In the genomic region with DNA sequence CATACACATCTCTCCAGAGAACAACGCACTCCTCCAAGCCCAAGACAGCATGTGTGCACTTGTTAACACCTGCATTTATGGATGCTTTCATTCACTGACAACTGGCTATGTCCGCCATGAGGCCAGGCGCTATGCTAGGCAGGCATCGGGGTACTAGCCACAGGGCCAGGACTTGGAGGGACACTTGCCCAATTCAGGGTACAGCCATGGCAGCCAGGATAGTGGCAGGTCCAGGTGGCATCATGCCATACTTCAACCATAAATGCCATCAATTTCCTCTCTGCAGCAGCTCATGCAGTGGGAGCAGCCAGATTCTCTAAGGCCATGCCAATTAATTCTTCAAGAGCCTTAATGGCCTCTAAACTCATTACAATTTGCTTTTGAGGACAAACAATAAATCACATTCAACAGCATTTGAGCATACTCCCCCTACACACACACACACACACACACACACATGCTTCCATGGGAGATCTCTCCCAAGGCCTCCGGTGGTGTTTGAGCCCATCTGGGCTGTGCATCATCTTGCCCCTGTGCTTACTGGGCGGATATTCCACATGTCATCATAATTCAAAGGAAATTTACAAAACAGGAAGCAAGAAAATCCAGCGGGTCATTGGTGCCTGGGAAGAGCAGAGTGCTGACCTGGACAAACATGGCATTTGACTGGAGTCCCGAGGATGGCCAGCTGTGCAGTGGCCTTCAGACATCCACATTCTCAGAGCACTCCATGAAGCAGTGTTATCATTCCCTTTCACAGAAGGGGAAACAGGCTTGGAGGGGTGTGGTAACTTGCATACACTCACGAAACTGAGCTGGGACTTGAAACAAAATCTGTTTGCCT, we compare ENCODE assay signal across 9 cellular contexts.
DNase-seq lines count a peak whose midpoint lies in the region; ATAC-seq, FAIRE-seq and TF ChIP-seq lines count a peak whose summit lies in the region.
"Had no signal": no experiment of that assay in that cellular context is flagged by ENCODE, and none has a peak within 500 bp of the region (broad histone marks: within the 10 kb centered on the region; RNA-seq: fewer than 3 reads in every experiment).

No MANE protein-coding gene starts in this region.

- H3K4me1 ChIP-seq in heart right ventricle (peaks cover 60 to 95% (median 91%) of the 10 kb centered on the region in 9 donors), HepG2 (ENCODE audit: insufficient read depth, low read length) (peaks cover 75% of the 10 kb centered on the region), upper lobe of right lung (peaks cover 70% of the 10 kb centered on the region)
- H3K4me1 ChIP-seq: foreskin keratinocyte had no signal

- CTCF ChIA-PET in HepG2 (lab: Yijun Ruan, JAX; ENCODE audit: low intra/inter-chr PET ratio, low total read pairs) = no interaction called here

- H3K4me3 ChIP-seq in heart right ventricle = peak overlapping the region in 2 of 10 donors; percentile 0 to 9
- peak overlapping the region; percentile 12 to 53 (median 22); a peak in 5 of 6 replicates for H3K4me3 ChIP-seq in HepG2 (replicated peaks in 1 of 3; ENCODE audit: insufficient read depth in 1 of 3, low read depth in 2 of 3, low read length in 3 of 3)
- no peak overlapping the region for H3K4me3 ChIP-seq in upper lobe of right lung

- peak overlapping the region; percentile 78 for H3K4me2 ChIP-seq in HepG2 (ENCODE audit: low read depth, low read length)

- H3K36me3 ChIP-seq in heart right ventricle (peaks cover 0 to 8% (median 0%) of the 10 kb centered on the region in 9 donors), HepG2 (replicated peaks in 1 of 2; ENCODE audit: control insufficient read depth in 1 of 2, insufficient read depth in 2 of 2, low read length in 2 of 2) (peaks cover 10 to 22% of the 10 kb centered on the region in 2 experiments; a peak in 4 of 5 replicates), upper lobe of right lung (no peaks in the 10 kb centered on the region)

- no peak for FAIRE-seq in HepG2 (lab: Jason Lieb, UNC)

- no peak for TF ChIP-seq EP300 in HepG2 (IDR thresholded peaks at IDR 0.05; ENCODE audit: low read depth in 2 of 2, low read length in 2 of 2)
- TF ChIP-seq EP300 in HepG2 (CRISPR knock-in tag; IDR thresholded peaks at IDR 0.05; ENCODE audit: borderline replicate concordance) = no peak

- H4K20me1 ChIP-seq in HepG2 (ENCODE audit: insufficient read depth, low read length) = peaks cover 50% of the 10 kb centered on the region

- H3K4me3 Mint-ChIP-seq in activated T-helper 17 cell treated with anti-CD3 and anti-CD28 coated beads, Interleukin-2, amount 50 U/mL, for 72 hours = peak overlapping the region; percentile 67

- H3K9me3 ChIP-seq in heart right ventricle (no peaks in the 10 kb centered on the region), HepG2 (ENCODE audit: low read length) (no peaks in the 10 kb centered on the region), upper lobe of right lung (no peaks in the 10 kb centered on the region)

- no peak for TF ChIP-seq RAD21 in HepG2 (CRISPR knock-in tag; IDR thresholded peaks at IDR 0.05)

- H3K27ac ChIP-seq in heart right ventricle (peak overlapping the region in 9 of 10 donors; percentile 23 to 93 (median 65)), HepG2 (ENCODE audit: extremely low read length, insufficient read depth, low read length) (peak overlapping the region; percentile 81), upper lobe of right lung (peak overlapping the region; percentile 36)
- H3K27ac ChIP-seq: foreskin keratinocyte had no signal

- BruUV-seq in HepG2 (replicated peaks; lab: Mats Ljungman, UMichigan) = no TSS peak

- no peaks in the 10 kb centered on the region for H3K27me3 ChIP-seq in heart right ventricle
- H3K27me3 ChIP-seq in HepG2 (ENCODE audit: control insufficient read depth in 1 of 2, insufficient read depth in 2 of 2, low read length in 2 of 2) = peaks cover 0 to 3% of the 10 kb centered on the region in 2 experiments; a peak in 1 of 5 replicates
- H3K27me3 ChIP-seq in upper lobe of right lung = no peaks in the 10 kb centered on the region

- peaks cover 64% of the 10 kb centered on the region for H3K4me1 Mint-ChIP-seq in activated T-helper 17 cell treated with anti-CD3 and anti-CD28 coated beads, Interleukin-2, amount 50 U/mL, for 72 hours

- no peaks in the 10 kb centered on the region for H3K9me3 Mint-ChIP-seq in activated T-helper 17 cell treated with anti-CD3 and anti-CD28 coated beads, Interleukin-2, amount 50 U/mL, for 72 hours

- in situ Hi-C loops in HepG2 (cut with HindIII; ENCODE audit: extremely low pct_ligation_motif_present, low pct_unique_long_range_greater_than_20kb) = no loop called here

- POLR2A ChIA-PET in HepG2 (lab: Yijun Ruan, JAX) = interaction anchor here (0.7 to 3.9 kb wide), 13 partner anchors 9 to 647 kb away, joined by 3 to 29 read pairs (median 4); a partner anchor contains a TSS

- no peak overlapping the region for H2AFZ ChIP-seq in HepG2 (ENCODE audit: low read length)

- DNase-seq in heart right ventricle (peak in 1 of 2 donors; percentile 42), Right ventricle myocardium superior (no peak), HepG2 (ENCODE audit: low spot score) (peak; percentile 59), upper lobe of right lung (no peak), NAMALWA (ENCODE audit: low spot score) (no peak)
- DNase-seq: foreskin keratinocyte had no signal

- H3K27ac Mint-ChIP-seq in activated T-helper 17 cell treated with anti-CD3 and anti-CD28 coated beads, Interleukin-2, amount 50 U/mL, for 72 hours = peak overlapping the region; percentile 88

- TF ChIP-seq CTCF in heart right ventricle (IDR thresholded peaks at IDR 0.05) (no peak), HepG2 (CRISPR knock-in tag; IDR thresholded peaks at IDR 0.05) (no peak), upper lobe of right lung (IDR thresholded peaks at IDR 0.05) (no peak)

- no peak overlapping the region for H3K9ac ChIP-seq in HepG2 (ENCODE audit: insufficient read depth, low read depth, low read length)

- H3K27me3 Mint-ChIP-seq in activated T-helper 17 cell treated with anti-CD3 and anti-CD28 coated beads, Interleukin-2, amount 50 U/mL, for 72 hours = no peaks in the 10 kb centered on the region

- no peak for TF ChIP-seq POLR2A in HepG2 (IDR thresholded peaks at IDR 0.05; ENCODE audit: insufficient read depth in 1 of 2, low read depth in 2 of 2, low read length in 2 of 2)

- 47 to 60% methylated on average over 9 of the region's 9 CpGs for WGBS in heart right ventricle, 2 donors
- WGBS in HepG2 (ENCODE audit: low lambda C conversion rate) = 41% methylated on average over 8 of the region's 9 CpGs

- peaks cover 8% of the 10 kb centered on the region for H3K36me3 Mint-ChIP-seq in activated T-helper 17 cell treated with anti-CD3 and anti-CD28 coated beads, Interleukin-2, amount 50 U/mL, for 72 hours (ENCODE audit: low read depth)

- ATAC-seq in heart right ventricle (peak in 6 of 8 donors; percentile 1 to 18 (median 4)), Right ventricle myocardium superior (ENCODE audit: poor library complexity) (no peak), HepG2 (peak; percentile 21), upper lobe of right lung (no peak), HG03520 (IDR thresholded peaks at IDR 0.05; ENCODE audit: unreplicated experiment) (no peak), HG03135 (IDR thresholded peaks at IDR 0.05; ENCODE audit: unreplicated experiment) (no peak)
- no peak for ATAC-seq in activated T-helper 17 cell treated with anti-CD3 and anti-CD28 coated beads, Interleukin-2, amount 50 U/mL, for 72 hours (replicated peaks)
- ATAC-seq: foreskin keratinocyte had no signal

- intact Hi-C loops in heart right ventricle (cut with DNase I) (no loop called here), Right ventricle myocardium superior (cut with DNase I) (no loop called here), HepG2 (cut with micrococcal nuclease; ENCODE audit: unreplicated experiment) (loop anchor here (2.0 kb wide), 1 partner anchor 29 kb away; no protein-coding TSS in a partner anchor), upper lobe of right lung (cut with DNase I) (no loop called here)

- H3K79me2 ChIP-seq in HepG2 (ENCODE audit: insufficient read depth, low read length) = peaks cover 82% of the 10 kb centered on the region

TF ChIP-seq in HepG2, 621 proteins besides CTCF, POLR2A, EP300 and RAD21 (continues in another document):
- TF ChIP-seq ZNF337 (CRISPR knock-in tag; IDR thresholded peaks at IDR 0.05; ENCODE audit: borderline replicate concordance, low read depth) (0 out of 2 replicates have a peak, but pooled peaks have one; percentile 4), ZNF510 (CRISPR knock-in tag; IDR thresholded peaks at IDR 0.05; ENCODE audit: low read depth) (peak; percentile 80; the same call in 1 of the 2 replicates), ZNF569 (CRISPR knock-in tag; IDR thresholded peaks at IDR 0.05; ENCODE audit: borderline replicate concordance) (0 out of 2 replicates have a peak, but pooled peaks have one; percentile 40), MAFF (IDR thresholded peaks at IDR 0.05; ENCODE audit: low read depth, low read length) (peak; percentile 56; the same call in 1 of the 2 replicates)
- TF ChIP-seq, protein P1, sequence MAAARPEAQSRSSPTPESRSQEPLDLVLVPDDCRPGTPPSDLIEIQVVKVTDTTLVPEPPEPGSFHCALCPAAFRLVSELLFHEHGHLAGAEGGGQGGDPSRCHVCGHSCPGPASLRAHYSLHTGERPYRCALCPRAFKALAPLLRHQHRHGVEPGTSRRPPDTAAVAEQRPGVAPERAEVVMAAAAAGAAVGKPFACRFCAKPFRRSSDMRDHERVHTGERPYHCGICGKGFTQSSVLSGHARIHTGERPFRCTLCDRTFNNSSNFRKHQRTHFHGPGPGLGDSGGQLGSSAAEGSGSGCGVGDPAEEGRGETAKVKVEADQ (CRISPR knock-in tag; IDR thresholded peaks at IDR 0.05; ENCODE audit: borderline replicate concordance) = 0 out of 2 replicates have a peak, but pooled peaks have one; percentile 46
- TF ChIP-seq, protein P2, sequence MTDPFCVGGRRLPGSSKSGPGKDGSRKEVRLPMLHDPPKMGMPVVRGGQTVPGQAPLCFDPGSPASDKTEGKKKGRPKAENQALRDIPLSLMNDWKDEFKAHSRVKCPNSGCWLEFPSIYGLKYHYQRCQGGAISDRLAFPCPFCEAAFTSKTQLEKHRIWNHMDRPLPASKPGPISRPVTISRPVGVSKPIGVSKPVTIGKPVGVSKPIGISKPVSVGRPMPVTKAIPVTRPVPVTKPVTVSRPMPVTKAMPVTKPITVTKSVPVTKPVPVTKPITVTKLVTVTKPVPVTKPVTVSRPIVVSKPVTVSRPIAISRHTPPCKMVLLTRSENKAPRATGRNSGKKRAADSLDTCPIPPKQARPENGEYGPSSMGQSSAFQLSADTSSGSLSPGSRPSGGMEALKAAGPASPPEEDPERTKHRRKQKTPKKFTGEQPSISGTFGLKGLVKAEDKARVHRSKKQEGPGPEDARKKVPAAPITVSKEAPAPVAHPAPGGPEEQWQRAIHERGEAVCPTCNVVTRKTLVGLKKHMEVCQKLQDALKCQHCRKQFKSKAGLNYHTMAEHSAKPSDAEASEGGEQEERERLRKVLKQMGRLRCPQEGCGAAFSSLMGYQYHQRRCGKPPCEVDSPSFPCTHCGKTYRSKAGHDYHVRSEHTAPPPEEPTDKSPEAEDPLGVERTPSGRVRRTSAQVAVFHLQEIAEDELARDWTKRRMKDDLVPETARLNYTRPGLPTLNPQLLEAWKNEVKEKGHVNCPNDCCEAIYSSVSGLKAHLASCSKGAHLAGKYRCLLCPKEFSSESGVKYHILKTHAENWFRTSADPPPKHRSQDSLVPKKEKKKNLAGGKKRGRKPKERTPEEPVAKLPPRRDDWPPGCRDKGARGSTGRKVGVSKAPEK (CRISPR knock-in tag; IDR thresholded peaks at IDR 0.05; ENCODE audit: borderline replicate concordance) = 0 out of 2 replicates have a peak, but pooled peaks have one; percentile 2

Comparison
In these comparisons a context has a peak if more than half of its experiments do, and no peak if none do; other contexts are left out.
1. ATAC-seq: peak in heart right ventricle (6 of 8) and HepG2 (single experiment); none in Right ventricle myocardium superior (single experiment), activated T-helper 17 cell treated with anti-CD3 and anti-CD28 coated beads, Interleukin-2, amount 50 U/mL, for 72 hours (single experiment), upper lobe of right lung (single experiment), HG03520 (single experiment) and HG03135 (single experiment).
2. Peak in every context shown above with its lines, with median percentiles within 50 percentile points of each other: H3K27ac ChIP-seq.